In the genomic region with DNA sequence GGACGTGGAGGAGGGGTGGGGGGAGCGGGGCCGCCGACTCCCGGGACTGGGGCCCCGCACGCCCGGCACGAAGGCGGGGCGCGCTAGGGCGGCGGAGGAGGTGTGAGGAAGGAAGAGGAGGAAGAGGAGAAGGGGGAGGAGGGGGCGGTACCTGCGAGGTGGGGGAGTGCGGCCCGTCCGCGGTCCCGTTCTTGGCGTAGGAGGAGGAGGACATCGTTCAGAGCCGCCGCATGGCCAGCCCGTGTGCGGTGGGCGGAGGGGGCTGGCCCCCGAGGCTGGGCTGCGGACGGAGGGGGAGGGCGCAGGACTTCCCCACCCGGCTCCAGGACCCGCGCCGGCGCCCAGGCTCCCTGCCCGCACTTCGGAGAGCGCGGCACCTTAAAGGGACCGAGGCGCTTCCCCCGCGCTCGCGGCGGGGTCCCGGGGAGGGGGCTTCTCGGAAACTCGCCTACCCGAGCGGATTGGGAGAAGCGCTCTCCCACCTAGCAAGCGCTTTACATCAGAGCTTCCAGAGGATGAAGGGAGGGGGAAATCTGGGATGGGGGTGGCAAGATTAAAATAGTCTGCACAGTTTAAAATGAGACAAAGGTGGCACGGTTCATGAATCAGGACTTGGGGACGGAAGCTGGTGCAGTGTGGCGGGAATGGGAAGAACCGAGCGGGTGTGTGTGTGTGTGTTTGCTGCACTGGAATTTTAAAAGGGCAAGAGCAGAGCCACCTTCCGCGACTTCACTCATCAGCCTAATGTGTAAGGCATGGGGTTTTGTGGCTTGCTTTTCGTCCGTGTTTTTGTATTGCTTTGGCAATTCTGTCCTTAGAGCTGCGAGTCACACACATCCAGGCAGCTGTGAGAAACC, we compare ENCODE assay signal across 1 cellular context.
TF ChIP-seq lines count a peak whose summit lies in the region.

TSS of gene CACNB4 (minus strand) at position 247 of the 857 bp plus-strand sequence.

TF ChIP-seq in A549, 52 proteins besides CTCF, POLR2A, EP300 and RAD21 (continued from another document):
- TF ChIP-seq REST (IDR thresholded peaks at IDR 0.05) (no peak), MAFK (IDR thresholded peaks at IDR 0.05; ENCODE audit: partially characterized antibody) (no peak), RFX5 (IDR thresholded peaks at IDR 0.05) (no peak), RNF2 (IDR thresholded peaks at IDR 0.05; ENCODE audit: borderline replicate concordance, low read depth) (0 out of 2 replicates have a peak, but pooled peaks have one; percentile 15), CEBPB (IDR thresholded peaks at IDR 0.05) (no peak), MYC (IDR thresholded peaks at IDR 0.05; ENCODE audit: borderline replicate concordance, low read length) (no peak), NR3C1 (IDR thresholded peaks at IDR 0.05) (no peak), SMC3 (IDR thresholded peaks at IDR 0.05) (no peak), HES2 (IDR thresholded peaks at IDR 0.05) (no peak), MAX (IDR thresholded peaks at IDR 0.05) (peak; percentile 47), CHD4 (IDR thresholded peaks at IDR 0.05; ENCODE audit: borderline replicate concordance) (no peak), JUNB (IDR thresholded peaks at IDR 0.05) (no peak), ZC3H11A (IDR thresholded peaks at IDR 0.05) (no peak), TFCP2L1 (CRISPR knock-in tag; IDR thresholded peaks at IDR 0.05) (no peak), EHF (CRISPR knock-in tag; IDR thresholded peaks at IDR 0.05) (no peak)
- TF ChIP-seq, protein P1, sequence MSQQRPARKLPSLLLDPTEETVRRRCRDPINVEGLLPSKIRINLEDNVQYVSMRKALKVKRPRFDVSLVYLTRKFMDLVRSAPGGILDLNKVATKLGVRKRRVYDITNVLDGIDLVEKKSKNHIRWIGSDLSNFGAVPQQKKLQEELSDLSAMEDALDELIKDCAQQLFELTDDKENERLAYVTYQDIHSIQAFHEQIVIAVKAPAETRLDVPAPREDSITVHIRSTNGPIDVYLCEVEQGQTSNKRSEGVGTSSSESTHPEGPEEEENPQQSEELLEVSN (IDR thresholded peaks at IDR 0.05; ENCODE audit: borderline replicate concordance, low read depth): peak; percentile 42; the same call in 1 of the 2 replicates
TF ChIP-seq in A549: peak in this region for 3.
